13 cellular contexts compared by ENCODE assay signal in the genomic region with DNA sequence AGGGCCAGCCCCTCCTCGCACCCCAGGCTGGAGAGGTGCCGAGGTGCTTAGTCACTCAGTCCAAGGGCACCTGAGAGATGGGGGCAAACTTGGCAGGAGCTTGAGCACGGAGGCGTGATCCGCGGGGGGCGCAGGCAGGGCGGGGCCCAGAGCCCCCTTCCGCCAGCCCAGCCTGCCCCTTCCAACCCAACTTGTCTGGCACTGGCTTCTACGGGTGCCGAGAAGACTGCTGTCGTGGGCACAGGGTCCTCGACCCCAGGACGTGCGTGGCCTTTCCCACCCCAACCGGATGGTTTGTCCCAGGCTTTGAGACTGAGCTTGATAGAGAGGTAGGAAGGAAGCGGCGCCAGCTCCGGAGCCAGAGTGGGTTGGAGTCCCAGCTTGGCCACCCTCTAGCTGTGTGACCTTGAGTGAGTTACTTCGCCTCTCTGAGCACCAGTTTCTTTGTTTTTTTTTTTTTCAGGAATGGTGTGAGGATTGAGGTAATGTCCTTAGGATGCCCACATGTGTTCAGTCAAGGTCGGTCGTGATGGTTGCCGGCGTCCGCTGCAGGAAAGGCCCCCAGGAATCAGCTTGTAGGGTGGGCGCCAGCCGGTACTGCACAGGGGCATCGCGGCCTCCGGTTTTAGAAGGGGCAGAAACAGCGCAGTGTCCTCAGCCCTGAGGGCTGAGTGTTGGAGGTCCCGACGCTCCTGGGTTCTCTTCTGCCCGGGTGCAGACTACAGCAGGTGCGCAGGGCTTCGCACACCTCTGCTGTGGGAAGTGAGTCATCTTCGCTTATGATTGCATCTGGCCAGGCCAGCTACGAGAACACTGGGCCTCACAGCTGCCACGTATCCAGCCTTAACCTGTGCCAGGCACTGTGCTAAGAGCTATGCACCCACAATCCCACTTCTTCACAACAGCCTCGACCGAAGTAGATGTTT. TPM values are rescaled to one million over a fixed set of nuclear protein-coding genes. Genes with fewer than 3 reads are reported as not detected.
DNase-seq lines count a peak whose midpoint lies in the region; FAIRE-seq and TF ChIP-seq lines count a peak whose summit lies in the region.
"Had no signal": no experiment of that assay in that cellular context is flagged by ENCODE, and none has a peak within 500 bp of the region (broad histone marks: within the 10 kb centered on the region; RNA-seq: fewer than 3 reads in every experiment).

No MANE protein-coding gene starts in this region.

- CTCF ChIA-PET in activated CD4-positive, alpha-beta T cell treated with anti-CD3 and anti-CD28 coated beads, Interleukin-2, amount 10 ng/mL, durations not matched to agents 7 days and 5 days (lab: Charles Lee): interaction anchor here (0.6 to 2.7 kb wide), 13 partner anchors 8 to 1092 kb away, joined by 3 to 11 read pairs (median 3); no protein-coding TSS in a partner anchor

- H3K23ac ChIP-seq in H9 (ENCODE audit: insufficient read length, low read depth, low read length) (no peak overlapping the region), neuronal stem cell (ENCODE audit: low read depth, low read length, poor library complexity) (no peak overlapping the region)

- no peaks in the 10 kb centered on the region for H3K36me3 ChIP-seq in bronchial epithelial cell (ENCODE audit: control insufficient read depth, insufficient read depth, low read length)
- no peaks in the 10 kb centered on the region for H3K36me3 ChIP-seq in neuronal stem cell (replicated peaks in 1 of 2; ENCODE audit: control insufficient read depth in 2 of 2, insufficient read depth in 2 of 2, low read length in 2 of 2)

- H3K4me1 ChIP-seq in H9 (ENCODE audit: insufficient read depth, low read length) (peaks cover under 1% of the 10 kb centered on the region; the same call in 1 of the 2 replicates), neuronal stem cell (ENCODE audit: control insufficient read depth in 2 of 2, insufficient read depth in 1 of 2, low read depth in 1 of 2, low read length in 2 of 2) (peaks cover 0 to 7% of the 10 kb centered on the region in 2 donors)

- H3K4ac ChIP-seq in H9 (ENCODE audit: low read depth, low read length) (no peak overlapping the region), neuronal stem cell (ENCODE audit: low read length) (no peak overlapping the region)

- H3K4me3 ChIP-seq in bronchial epithelial cell (ENCODE audit: low read depth, low read length): no peak overlapping the region
- H3K4me3 ChIP-seq in neuronal stem cell (ENCODE audit: low read length in 2 of 2): no peak overlapping the region

- H3K23me2 ChIP-seq in H9 (ENCODE audit: insufficient read length, low read depth, low read length, poor library complexity, severe bottlenecking): peaks cover 18% of the 10 kb centered on the region

- no peaks in the 10 kb centered on the region for H4K20me1 ChIP-seq in H9 (ENCODE audit: control insufficient read depth, insufficient read depth, insufficient read length)

- H3K27ac Mint-ChIP-seq in activated CD4-positive, alpha-beta T cell treated with anti-CD3 and anti-CD28 coated beads, Interleukin-2, amount 10 ng/mL, durations not matched to agents 7 days and 5 days: no peak overlapping the region
- H3K27ac Mint-ChIP-seq in H9: no peak overlapping the region

- H2AK5ac ChIP-seq in H9 (ENCODE audit: insufficient read length, low read length) (no peak overlapping the region), neuronal stem cell (ENCODE audit: low read depth, low read length) (peak overlapping the region; percentile 41)

- peaks cover 17% of the 10 kb centered on the region for H3K4me1 Mint-ChIP-seq in activated CD4-positive, alpha-beta T cell treated with anti-CD3 and anti-CD28 coated beads, Interleukin-2, amount 10 ng/mL, durations not matched to agents 7 days and 5 days
- H3K4me1 Mint-ChIP-seq in H9: peaks cover 15 to 41% of the 10 kb centered on the region in 2 experiments

- H3K18ac ChIP-seq in H9 (ENCODE audit: insufficient read length, low read depth, low read length) (no peak overlapping the region), neuronal stem cell (ENCODE audit: low read length) (peak overlapping the region; percentile 69)

- no peak overlapping the region for H3K56ac ChIP-seq in H9 (ENCODE audit: insufficient read length, low read depth, low read length)

- DNase-seq in activated CD4-positive, alpha-beta T cell treated with anti-CD3 and anti-CD28 coated beads, Interleukin-2, amount 10 ng/mL, durations not matched to agents 7 days and 5 days: no peak
- DNase-seq in activated CD4-positive, alpha-beta T cell treated with anti-CD3 and anti-CD28 coated beads, Interleukin-2, amount 50 U/mL, for 1 hour: no peak
- DNase-seq in H9: peak; percentile 32
- peak; percentile 42 for DNase-seq in bronchial epithelial cell (ENCODE audit: low read depth)
- DNase-seq in neuronal stem cell (ENCODE audit: low spot score): no peak
- no peak for DNase-seq in SHP77 treated with DMSO at 0.1 percent for 48 hours (lab: John Stamatoyannopoulos, UW)
- no peak for DNase-seq in midbrain (lab: John Stamatoyannopoulos, UW)
- DNase-seq in NCI-H1092 treated with DMSO at 0.1 percent for 48 hours (lab: John Stamatoyannopoulos, UW): no peak
- DNase-seq: activated gamma-delta T cell treated with Interleukin-2 at 50 U/mL for 16 hours, left cardiac atrium, NCI-H510A had no signal

- no peak for FAIRE-seq in bronchial epithelial cell (lab: Jason Lieb, UNC)

- H3K79me1 ChIP-seq in H9 (ENCODE audit: insufficient read depth, low read depth, low read length, poor library complexity, severe bottlenecking) (no peaks in the 10 kb centered on the region), neuronal stem cell (ENCODE audit: low read depth, low read length) (no peaks in the 10 kb centered on the region)

- no peak overlapping the region for H2BK20ac ChIP-seq in H9 (ENCODE audit: low read depth, low read length, poor library complexity, severe bottlenecking)

- peak overlapping the region; percentile 6 for H3K4me3 Mint-ChIP-seq in activated CD4-positive, alpha-beta T cell treated with anti-CD3 and anti-CD28 coated beads, Interleukin-2, amount 10 ng/mL, durations not matched to agents 7 days and 5 days
- peak overlapping the region in 1 of 2 experiments; percentile 80; a peak in 3 of 5 replicates for H3K4me3 Mint-ChIP-seq in H9

- TF ChIP-seq CTCF in H9 (conservative IDR thresholded peaks at IDR 0.05): no peak
- TF ChIP-seq CTCF in bronchial epithelial cell (IDR thresholded peaks at IDR 0.05; ENCODE audit: insufficient read depth, low read length, severe bottlenecking): no peak

- H4K91ac ChIP-seq in H9 (ENCODE audit: insufficient read length, low read depth, low read length): no peak overlapping the region
- H4K91ac ChIP-seq in neuronal stem cell (ENCODE audit: low read depth, low read length, poor library complexity): no peak overlapping the region

- H3K36me3 Mint-ChIP-seq in activated CD4-positive, alpha-beta T cell treated with anti-CD3 and anti-CD28 coated beads, Interleukin-2, amount 10 ng/mL, durations not matched to agents 7 days and 5 days (ENCODE audit: low read depth): no peaks in the 10 kb centered on the region
- no peaks in the 10 kb centered on the region; a peak in 1 of 7 replicates for H3K36me3 Mint-ChIP-seq in H9 (ENCODE audit: insufficient read depth in 1 of 3, low read depth in 3 of 3)

- H3K27me3 Mint-ChIP-seq in activated CD4-positive, alpha-beta T cell treated with anti-CD3 and anti-CD28 coated beads, Interleukin-2, amount 10 ng/mL, durations not matched to agents 7 days and 5 days: peaks cover 82% of the 10 kb centered on the region
- H3K27me3 Mint-ChIP-seq in H9 (ENCODE audit: low read depth): peaks cover 99% of the 10 kb centered on the region

- H2AFZ ChIP-seq in H9 (ENCODE audit: low read length) (no peak overlapping the region), neuronal stem cell (ENCODE audit: low read length) (no peak overlapping the region)

- no peaks in the 10 kb centered on the region for H3K9me3 Mint-ChIP-seq in activated CD4-positive, alpha-beta T cell treated with anti-CD3 and anti-CD28 coated beads, Interleukin-2, amount 10 ng/mL, durations not matched to agents 7 days and 5 days
- peaks cover 0 to 4% of the 10 kb centered on the region in 2 experiments; a peak in 1 of 5 replicates for H3K9me3 Mint-ChIP-seq in H9

- H2BK15ac ChIP-seq in H9 (ENCODE audit: low read depth, low read length) (no peak overlapping the region), neuronal stem cell (ENCODE audit: low read length) (peak overlapping the region; percentile 61)

- H2BK5ac ChIP-seq in H9 (ENCODE audit: insufficient read length, low read length) (no peak overlapping the region), neuronal stem cell (ENCODE audit: low read length) (no peak overlapping the region)

- H3K27ac ChIP-seq in H9 (ENCODE audit: insufficient read length, low read depth, low read length): no peak overlapping the region
- H3K27ac ChIP-seq in neuronal stem cell (replicated peaks; ENCODE audit: low read length): no peak overlapping the region

- no peak overlapping the region for H4K5ac ChIP-seq in H9 (ENCODE audit: insufficient read length, low read depth, low read length)

- H3K9ac ChIP-seq in H9 (ENCODE audit: extremely low read depth, insufficient read length, low read length): no peak overlapping the region
- H3K9ac ChIP-seq in neuronal stem cell (ENCODE audit: low read depth, low read length, poor library complexity): peak overlapping the region; percentile 39

- no peaks in the 10 kb centered on the region for H3K79me2 ChIP-seq in H9 (ENCODE audit: insufficient read depth, low read length)

- H3K4me2 ChIP-seq in H9 (ENCODE audit: insufficient read depth, insufficient read length, low read length) (peak overlapping the region; percentile 44), neuronal stem cell (ENCODE audit: insufficient read depth, low read length, poor library complexity, severe bottlenecking) (peak overlapping the region; percentile 67)

- H3T11ph ChIP-seq in H9 (ENCODE audit: low read length): no peak overlapping the region

- POLR2A ChIA-PET in activated CD4-positive, alpha-beta T cell treated with anti-CD3 and anti-CD28 coated beads, Interleukin-2, amount 10 ng/mL, durations not matched to agents 7 days and 5 days (lab: Charles Lee): no interaction called here

- H2BK12ac ChIP-seq in H9 (ENCODE audit: insufficient read length, low read depth, low read length) (no peak overlapping the region), neuronal stem cell (ENCODE audit: low read length) (no peak overlapping the region)

- H2BK120ac ChIP-seq in H9 (ENCODE audit: low read depth, low read length, poor library complexity, severe bottlenecking) (no peak overlapping the region), neuronal stem cell (ENCODE audit: low read depth, low read length) (no peak overlapping the region)

- no peak overlapping the region for H3K14ac ChIP-seq in H9 (ENCODE audit: insufficient read depth, low read length)
- no peak overlapping the region for H3K14ac ChIP-seq in neuronal stem cell (ENCODE audit: low read length)

- WGBS in H9 (ENCODE audit: extremely low coverage, insufficient read length, low lambda C conversion rate): no CpG with 5 or more reads among the region's 41 CpGs
- WGBS in neuronal stem cell (ENCODE audit: extremely low coverage in 2 of 2, insufficient read length in 2 of 2, insufficient replicate concordance in 1 of 2), 2 donors: no CpG with 5 or more reads among the region's 41 CpGs

- H4K8ac ChIP-seq in H9 (replicated peaks; ENCODE audit: insufficient read length, low read depth, low read length) (no peak overlapping the region), neuronal stem cell (ENCODE audit: low read depth, low read length) (no peak overlapping the region)

- H3K27me3 ChIP-seq in H9 (ENCODE audit: insufficient read depth, low read length) (peaks cover 88% of the 10 kb centered on the region), bronchial epithelial cell (ENCODE audit: control insufficient read depth, insufficient read depth, low read length) (peaks cover 74% of the 10 kb centered on the region), neuronal stem cell (ENCODE audit: control insufficient read depth in 3 of 3, insufficient read depth in 3 of 3, low read depth in 1 of 3, low read length in 3 of 3) (peaks cover 44 to 98% (median 83%) of the 10 kb centered on the region in 3 experiments)

- no peaks in the 10 kb centered on the region for H3K9me3 ChIP-seq in H9 (ENCODE audit: control insufficient read depth, low read depth, low read length)
- no peaks in the 10 kb centered on the region for H3K9me3 ChIP-seq in neuronal stem cell (replicated peaks in 1 of 2; ENCODE audit: control insufficient read depth in 2 of 2, insufficient read depth in 1 of 2, low read depth in 1 of 2, low read length in 2 of 2)

RNA-seq across cellular contexts. Expression of gene VAX1, which starts 28.6 kb away (rescaled TPM):
- total RNA-seq in activated CD4-positive, alpha-beta T cell treated with anti-CD3 and anti-CD28 coated beads, Interleukin-2, amount 10 ng/mL, durations not matched to agents 7 days and 5 days: not detected
- total RNA-seq in H9 (2021) (not detected in 2 replicates), bronchial epithelial cell (not detected in 2 replicates)
- polyA plus RNA-seq in neuronal stem cell (2013, experiment 1 of 2): 8.1 TPM
- 8.3 TPM for polyA plus RNA-seq in neuronal stem cell (2013, experiment 2 of 2)
- total RNA-seq: left cardiac atrium, RPMI7951, urinary bladder had no signal
- polyA plus RNA-seq: urinary bladder had no signal

RNA-seq across cellular contexts. Expression of gene KCNK18, which starts 30.6 kb away (rescaled TPM):
- total RNA-seq in activated CD4-positive, alpha-beta T cell treated with anti-CD3 and anti-CD28 coated beads, Interleukin-2, amount 10 ng/mL, durations not matched to agents 7 days and 5 days: not detected
- not detected in 2 replicates for total RNA-seq in H9 (2021)
- total RNA-seq in bronchial epithelial cell: not detected in 2 replicates
- polyA plus RNA-seq in neuronal stem cell (2013, experiment 1 of 2): not detected
- polyA plus RNA-seq in neuronal stem cell (2013, experiment 2 of 2): not detected
- total RNA-seq: left cardiac atrium, RPMI7951, urinary bladder had no signal
- polyA plus RNA-seq: urinary bladder had no signal

Comparison
In these comparisons a context has a peak if more than half of its experiments do, and no peak if none do; other contexts are left out.
1. DNase-seq: peak in H9 (single experiment) and bronchial epithelial cell (single experiment); none in activated CD4-positive, alpha-beta T cell treated with anti-CD3 and anti-CD28 coated beads, Interleukin-2, amount 10 ng/mL, durations not matched to agents 7 days and 5 days (single experiment), activated CD4-positive, alpha-beta T cell treated with anti-CD3 and anti-CD28 coated beads, Interleukin-2, amount 50 U/mL, for 1 hour (single experiment), neuronal stem cell (single experiment), SHP77 treated with DMSO at 0.1 percent for 48 hours (single experiment), midbrain (single experiment) and NCI-H1092 treated with DMSO at 0.1 percent for 48 hours (single experiment).